34 cellular contexts compared by ENCODE assay signal in genomic region chr10:105044902-105045301, GRCh38.
"Had no signal": no experiment of that assay in that cellular context is flagged by ENCODE, and none has a peak within 500 bp of the region (broad histone marks: within the 10 kb centered on the region; RNA-seq: fewer than 3 reads in every experiment).

No MANE protein-coding gene starts in this region.

- H3K27me3 ChIP-seq: adrenal gland, body of pancreas, brain microvascular endothelial cell, breast epithelium had no signal

- H3K4me3 Mint-ChIP-seq: activated B cell treated with CpG ODN at 0.5 μM for 24 hours; activated CD4-positive, alpha-beta memory T cell treated with anti-CD3 and anti-CD28 coated beads for 36 hours; activated CD4-positive, alpha-beta T cell treated with anti-CD3 and anti-CD28 coated beads, Interleukin-2, amount 10 ng/mL, durations not matched to agents 24 days and 14 days; activated CD8-positive, alpha-beta T cell treated with anti-CD3 and anti-CD28 coated beads for 36 hours; activated naive CD4-positive, alpha-beta T cell treated with anti-CD3 and anti-CD28 coated beads for 36 hours; activated naive CD8-positive, alpha-beta T cell treated with anti-CD3 and anti-CD28 coated beads for 36 hours; activated T-cell treated with anti-CD3 and anti-CD28 coated beads, Interleukin-2, amount 50 U/mL, for 4 hours; activated T-cell treated with anti-CD3 and anti-CD28 coated beads, Interleukin-2, amount 50 U/mL, for 72 hours; activated T-helper 1 cell treated with anti-CD3 and anti-CD28 coated beads, Interleukin-12 subunit alpha, Interleukin-12 subunit beta, Interleukin-2, Interleukin-4 antibody, amounts not matched to agents 30 ng/mL and 10 ng/mL and 1 ng/mL, durations not matched to agents 14 hours and 24 hours and 36 hours; activated T-helper 17 cell treated with anti-CD3 and anti-CD28 coated beads, Interleukin-2, amount 50 U/mL, for 72 hours; T-helper 1 cell treated with Interleukin-12 subunit alpha and Interleukin-12 subunit beta and Interleukin-4 antibody, amounts not matched to agents 30 μg/mL and 1 μg/mL, for 36 hours; T-helper 2 cell treated with Interferon-gamma antibody and Interleukin-4, amounts not matched to agents 5 μg/mL and 100 μg/mL, for 36 hours had no signal

- H3K4me3 ChIP-seq: adrenal gland, body of pancreas, breast epithelium had no signal

- H3K4me1 ChIP-seq: adrenal gland, body of pancreas, breast epithelium had no signal

- H3K4me1 Mint-ChIP-seq: activated B cell treated with CpG ODN at 0.5 μM for 24 hours; activated CD4-positive, alpha-beta T cell treated with anti-CD3 and anti-CD28 coated beads, Interleukin-2, amount 10 ng/mL, durations not matched to agents 24 days and 14 days; activated naive CD8-positive, alpha-beta T cell treated with anti-CD3 and anti-CD28 coated beads for 36 hours; activated T-helper 17 cell treated with anti-CD3 and anti-CD28 coated beads, Interleukin-2, amount 50 U/mL, for 72 hours had no signal

- H3K9me3 Mint-ChIP-seq: T-helper 2 cell treated with Interferon-gamma antibody and Interleukin-4, amounts not matched to agents 5 μg/mL and 100 μg/mL, for 36 hours had no signal

- H3K27me3 Mint-ChIP-seq: activated B cell treated with CpG ODN at 0.5 μM for 24 hours; activated CD4-positive, alpha-beta memory T cell treated with anti-CD3 and anti-CD28 coated beads for 36 hours; activated CD4-positive, alpha-beta T cell treated with anti-CD3 and anti-CD28 coated beads, Interleukin-2, amount 10 ng/mL, durations not matched to agents 24 days and 14 days; activated CD8-positive, alpha-beta T cell treated with anti-CD3 and anti-CD28 coated beads for 36 hours; activated T-helper 17 cell treated with anti-CD3 and anti-CD28 coated beads, Interleukin-2, amount 50 U/mL, for 72 hours had no signal

- ATAC-seq: activated CD8-positive, alpha-beta T cell treated with anti-CD3 and anti-CD28 coated beads for 36 hours; activated naive CD4-positive, alpha-beta T cell treated with anti-CD3 and anti-CD28 coated beads, Interleukin-2, amount 50 U/mL, for 72 hours; activated T-cell treated with anti-CD3 and anti-CD28 coated beads, Interleukin-2, amount 50 U/mL, for 4 hours; activated T-cell treated with anti-CD3 and anti-CD28 coated beads, Interleukin-2, amount 50 U/mL, for 72 hours; activated T-helper 17 cell treated with anti-CD3 and anti-CD28 coated beads, Interleukin-2, amount 50 U/mL, for 72 hours; body of pancreas had no signal

- H3K36me3 Mint-ChIP-seq: activated CD4-positive, alpha-beta memory T cell treated with anti-CD3 and anti-CD28 coated beads for 36 hours; activated naive CD8-positive, alpha-beta T cell treated with anti-CD3 and anti-CD28 coated beads for 36 hours had no signal

- H3K27ac Mint-ChIP-seq: activated B cell treated with CpG ODN at 0.5 μM for 24 hours; activated CD4-positive, alpha-beta memory T cell treated with anti-CD3 and anti-CD28 coated beads for 36 hours; activated CD4-positive, alpha-beta T cell treated with anti-CD3 and anti-CD28 coated beads, Interleukin-2, amount 10 ng/mL, durations not matched to agents 24 days and 14 days; activated CD8-positive, alpha-beta T cell treated with anti-CD3 and anti-CD28 coated beads for 36 hours; activated naive CD4-positive, alpha-beta T cell treated with anti-CD3 and anti-CD28 coated beads for 36 hours; activated naive CD4-positive, alpha-beta T cell treated with anti-CD3 and anti-CD28 coated beads, Interleukin-2, amount 50 U/mL, for 72 hours; activated naive CD8-positive, alpha-beta T cell treated with anti-CD3 and anti-CD28 coated beads for 36 hours; activated T-cell treated with anti-CD3 and anti-CD28 coated beads, Interleukin-2, amount 50 U/mL, for 72 hours; activated T-helper 1 cell treated with anti-CD3 and anti-CD28 coated beads, Interleukin-12 subunit alpha, Interleukin-12 subunit beta, Interleukin-2, Interleukin-4 antibody, amounts not matched to agents 30 ng/mL and 10 ng/mL and 1 ng/mL, durations not matched to agents 14 hours and 24 hours and 36 hours; activated T-helper 17 cell treated with anti-CD3 and anti-CD28 coated beads, Interleukin-2, amount 50 U/mL, for 72 hours; T-helper 1 cell treated with Interleukin-12 subunit alpha and Interleukin-12 subunit beta and Interleukin-4 antibody, amounts not matched to agents 30 μg/mL and 1 μg/mL, for 36 hours; T-helper 2 cell treated with Interferon-gamma antibody and Interleukin-4, amounts not matched to agents 5 μg/mL and 100 μg/mL, for 36 hours had no signal

- H3K27ac ChIP-seq: adrenal gland, body of pancreas, brain microvascular endothelial cell, breast epithelium, VCaP had no signal

- H3K36me3 ChIP-seq: adrenal gland, brain microvascular endothelial cell, breast epithelium had no signal

- H3K9me3 ChIP-seq: adrenal gland, body of pancreas, breast epithelium had no signal

- DNase-seq: activated B cell treated with CpG ODN at 0.5 μM for 24 hours; activated CD4-positive, alpha-beta memory T cell treated with anti-CD3 and anti-CD28 coated beads for 36 hours; activated CD4-positive, alpha-beta T cell treated with anti-CD3 and anti-CD28 coated beads for 4 hours; activated CD4-positive, alpha-beta T cell treated with anti-CD3 and anti-CD28 coated beads, Interleukin-2, amount 10 ng/mL, durations not matched to agents 24 days and 14 days; activated CD4-positive, alpha-beta T cell treated with anti-CD3 and anti-CD28 coated beads, Interleukin-2, amount 50 U/mL, for 1 hour; activated CD4-positive, alpha-beta T cell treated with anti-CD3 and anti-CD28 coated beads, Interleukin-2, amount 50 U/mL, for 4 hours; activated CD4-positive, CD25-positive, alpha-beta regulatory T cell treated with anti-CD3 and anti-CD28 coated beads, Interleukin-2, amount 50 U/mL, for 72 hours; activated CD8-positive, alpha-beta memory T cell treated with anti-CD3 and anti-CD28 coated beads, Interleukin-2, amount 50 U/mL, for 4 hours; activated CD8-positive, alpha-beta T cell treated with anti-CD3 and anti-CD28 coated beads for 36 hours; activated effector memory CD4-positive, alpha-beta T cell treated with anti-CD3 and anti-CD28 coated beads, Interleukin-2, amount 50 U/mL, for 16 hours; activated gamma-delta T cell treated with Interleukin-2 at 50 U/mL for 16 hours; activated naive CD4-positive, alpha-beta T cell; activated naive CD4-positive, alpha-beta T cell treated with anti-CD3 and anti-CD28 coated beads for 36 hours; activated naive CD4-positive, alpha-beta T cell treated with anti-CD3 and anti-CD28 coated beads, Interleukin-2, amount 50 U/mL, for 16 hours; activated naive CD8-positive, alpha-beta T cell treated with anti-CD3 and anti-CD28 coated beads for 36 hours; activated T-cell treated with anti-CD3 and anti-CD28 coated beads for 4 hours; activated T-cell treated with anti-CD3 and anti-CD28 coated beads, Interleukin-2, amount 50 U/mL, for 1 hour; activated T-cell treated with anti-CD3 and anti-CD28 coated beads, Interleukin-2, amount 50 U/mL, for 4 hours; activated T-cell treated with anti-CD3 and anti-CD28 coated beads, Interleukin-2, amount 50 U/mL, for 72 hours; adrenal gland; amniotic stem cell; aorta; body of pancreas; brain microvascular endothelial cell; central memory CD4-positive, alpha-beta T cell; T-helper 2 cell; T-helper 9 cell had no signal
